In the genomic region with DNA sequence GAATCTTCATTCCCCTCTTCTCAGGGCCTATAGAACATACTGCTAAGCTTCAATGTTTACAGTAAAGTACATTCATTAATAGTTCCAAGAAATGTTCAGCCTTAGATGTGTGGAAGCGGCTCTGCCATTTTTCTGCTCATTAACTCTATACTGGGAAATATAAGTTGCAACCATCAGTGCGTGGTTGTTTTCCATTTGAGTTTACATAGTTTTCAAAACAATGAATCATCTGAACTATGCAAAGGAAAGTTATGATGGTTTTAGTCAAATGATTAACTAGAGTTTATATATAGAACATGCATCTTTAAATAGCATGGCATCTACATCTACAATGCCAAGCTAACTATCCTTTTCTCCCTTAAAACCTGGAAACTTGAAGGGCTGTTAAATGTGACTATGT, we compare ENCODE assay signal across 14 cellular contexts. TPM values are rescaled to one million over a fixed set of nuclear protein-coding genes. Genes with fewer than 3 reads are reported as not detected.
DNase-seq lines count a peak whose midpoint lies in the region; ATAC-seq, FAIRE-seq and TF ChIP-seq lines count a peak whose summit lies in the region.
"Had no signal": no experiment of that assay in that cellular context is flagged by ENCODE, and none has a peak within 500 bp of the region (broad histone marks: within the 10 kb centered on the region; RNA-seq: fewer than 3 reads in every experiment).

No MANE protein-coding gene starts in this region.

- peak overlapping the region; percentile 74 for H3K4me3 Mint-ChIP-seq in activated naive CD8-positive, alpha-beta T cell treated with anti-CD3 and anti-CD28 coated beads for 36 hours
- no peak overlapping the region for H3K4me3 Mint-ChIP-seq in osteocyte (ENCODE audit: unreplicated experiment)
- H3K4me3 Mint-ChIP-seq: CD14-positive monocyte had no signal

- H3K9me3 ChIP-seq in BLaER1 treated with 17β-estradiol and CSF1 and Interleukin-3, amounts not matched to agents 10 nM and 100 nM (replicated peaks in 1 of 11) = peaks cover 0 to 3% (median 0%) of the 10 kb centered on the region in 11 experiments; a peak in 2 of 22 replicates
- H3K9me3 ChIP-seq: spleen had no signal

- no peaks in the 10 kb centered on the region for H3K9me3 Mint-ChIP-seq in activated naive CD8-positive, alpha-beta T cell treated with anti-CD3 and anti-CD28 coated beads for 36 hours
- H3K9me3 Mint-ChIP-seq in osteocyte (ENCODE audit: unreplicated experiment) = no peaks in the 10 kb centered on the region

- FAIRE-seq in frontal cortex (lab: Jason Lieb, UNC) = no peak

- H3K36me3 Mint-ChIP-seq in activated naive CD8-positive, alpha-beta T cell treated with anti-CD3 and anti-CD28 coated beads for 36 hours = peaks cover 36% of the 10 kb centered on the region
- no peaks in the 10 kb centered on the region for H3K36me3 Mint-ChIP-seq in osteocyte (ENCODE audit: unreplicated experiment)
- H3K36me3 Mint-ChIP-seq: CD14-positive monocyte had no signal

- H3K27ac ChIP-seq in BLaER1 treated with 17β-estradiol and CSF1 and Interleukin-3, amounts not matched to agents 10 nM and 100 nM = peak overlapping the region in 7 of 11 experiments; percentile 24 to 45 (median 38); a peak in 9 of 22 replicates
- H3K27ac ChIP-seq: spleen had no signal

- H4K20me1 ChIP-seq in BLaER1 treated with 17β-estradiol and CSF1 and Interleukin-3, amounts not matched to agents 10 nM and 100 nM = peaks cover 0 to 99% (median 15%) of the 10 kb centered on the region in 11 experiments; a peak in 11 of 22 replicates

- H3K27ac Mint-ChIP-seq in activated naive CD8-positive, alpha-beta T cell treated with anti-CD3 and anti-CD28 coated beads for 36 hours = peak overlapping the region; percentile 98
- no peak overlapping the region for H3K27ac Mint-ChIP-seq in osteocyte (ENCODE audit: unreplicated experiment)
- H3K27ac Mint-ChIP-seq: CD14-positive monocyte had no signal

- DNase-seq in activated naive CD8-positive, alpha-beta T cell treated with anti-CD3 and anti-CD28 coated beads for 36 hours = no peak
- DNase-seq in frontal cortex (ENCODE audit: low spot score in 2 of 2) (no peak), DMS153 (lab: John Stamatoyannopoulos, UW) (no peak), osteocyte (ENCODE audit: extremely low spot score, unreplicated experiment) (no peak)
- DNase-seq: activated CD4-positive, alpha-beta T cell treated with anti-CD3 and anti-CD28 coated beads for 48 hours; NCI-H1105 treated with DMSO at 0.1 percent for 48 hours; NCI-H774; spleen; stimulated activated CD8-positive, alpha-beta memory T cell treated with anti-CD3 and anti-CD28 coated beads, Interleukin-4, amount 100 ng/mL, for 48 hours had no signal

- peaks cover 81% of the 10 kb centered on the region for H3K4me1 Mint-ChIP-seq in activated naive CD8-positive, alpha-beta T cell treated with anti-CD3 and anti-CD28 coated beads for 36 hours
- no peaks in the 10 kb centered on the region for H3K4me1 Mint-ChIP-seq in osteocyte (ENCODE audit: unreplicated experiment)
- H3K4me1 Mint-ChIP-seq: CD14-positive monocyte had no signal

- TF ChIP-seq CTCF in osteocyte (IDR thresholded peaks at IDR 0.05) = no peak

- no peaks in the 10 kb centered on the region for H3K27me3 Mint-ChIP-seq in activated naive CD8-positive, alpha-beta T cell treated with anti-CD3 and anti-CD28 coated beads for 36 hours
- peaks cover 6% of the 10 kb centered on the region for H3K27me3 Mint-ChIP-seq in osteocyte (ENCODE audit: unreplicated experiment)

- ATAC-seq in GM19023 (IDR thresholded peaks at IDR 0.05; ENCODE audit: unreplicated experiment) (peak; percentile 53), HG03066 (IDR thresholded peaks at IDR 0.05; ENCODE audit: low read depth, unreplicated experiment) (peak; percentile 57), HG03097 (IDR thresholded peaks at IDR 0.05; ENCODE audit: low FRiP score, unreplicated experiment) (no peak)

- H3K4me1 ChIP-seq in BLaER1 treated with 17β-estradiol and CSF1 and Interleukin-3, amounts not matched to agents 10 nM and 100 nM = peaks cover 38 to 87% (median 63%) of the 10 kb centered on the region in 10 experiments
- H3K4me1 ChIP-seq: spleen had no signal

- H3K4me3 ChIP-seq in BLaER1 treated with 17β-estradiol and CSF1 and Interleukin-3, amounts not matched to agents 10 nM and 100 nM = no peak overlapping the region
- H3K4me3 ChIP-seq: spleen had no signal

- H3K4me2 ChIP-seq in BLaER1 treated with 17β-estradiol and CSF1 and Interleukin-3, amounts not matched to agents 10 nM and 100 nM = peak overlapping the region; percentile 12 to 62 (median 38); a peak in 18 of 22 replicates

- H3K27me3 ChIP-seq in BLaER1 treated with 17β-estradiol and CSF1 and Interleukin-3, amounts not matched to agents 10 nM and 100 nM = peaks cover 8 to 44% (median 41%) of the 10 kb centered on the region in 11 experiments
- H3K27me3 ChIP-seq: spleen had no signal

- no peak overlapping the region for H3K9ac ChIP-seq in BLaER1 treated with 17β-estradiol and CSF1 and Interleukin-3, amounts not matched to agents 10 nM and 100 nM

- peaks cover 0 to 81% (median 15%) of the 10 kb centered on the region in 11 experiments; a peak in 11 of 22 replicates for H3K36me3 ChIP-seq in BLaER1 treated with 17β-estradiol and CSF1 and Interleukin-3, amounts not matched to agents 10 nM and 100 nM
- H3K36me3 ChIP-seq: spleen had no signal

RNA-seq across cellular contexts. Expression of a gene that starts 29.6 kb away (rescaled TPM):
- total RNA-seq in activated naive CD8-positive, alpha-beta T cell treated with anti-CD3 and anti-CD28 coated beads for 36 hours = 100 to 1,000 TPM; 211 to 239 TPM
- 6.1 TPM for total RNA-seq in frontal cortex
- total RNA-seq in osteocyte = 1.7 and 3.1 TPM in 2 replicates

Comparison
In these comparisons a context has a peak if more than half of its experiments do, and no peak if none do; other contexts are left out.
1. RNA of a gene that starts 29.6 kb away (total RNA-seq): 211 to 239 TPM in activated naive CD8-positive, alpha-beta T cell treated with anti-CD3 and anti-CD28 coated beads for 36 hours; 6.1 TPM in frontal cortex (single experiment) and 1.7 to 3.1 TPM in osteocyte; every median in the first group is over 10 times any median in the second.